In genomic region chr2:45793998-45794720, GRCh38 we compare ENCODE assay signal across 21 cellular contexts.
DNase-seq lines count a peak whose midpoint lies in the region; ATAC-seq, FAIRE-seq and TF ChIP-seq lines count a peak whose summit lies in the region.
"Had no signal": no experiment of that assay in that cellular context is flagged by ENCODE, and none has a peak within 500 bp of the region (broad histone marks: within the 10 kb centered on the region; RNA-seq: fewer than 3 reads in every experiment).

No MANE protein-coding gene starts in this region.

- peak; percentile 42 to 76 for ATAC-seq in right cardiac atrium
- ATAC-seq in upper lobe of right lung: peak; percentile 56
- no peak for ATAC-seq in GM19463 (IDR thresholded peaks at IDR 0.05; ENCODE audit: unreplicated experiment)
- ATAC-seq: activated naive CD4-positive, alpha-beta T cell treated with anti-CD3 and anti-CD28 coated beads, Interleukin-2, amount 50 U/mL, for 72 hours; gastrocnemius medialis had no signal

- H3K36me3 Mint-ChIP-seq in activated naive CD4-positive, alpha-beta T cell treated with anti-CD3 and anti-CD28 coated beads, Interleukin-2, amount 10 ng/mL, durations not matched to agents 7 days and 5 days: no peaks in the 10 kb centered on the region
- H3K36me3 Mint-ChIP-seq: activated naive CD4-positive, alpha-beta T cell treated with anti-CD3 and anti-CD28 coated beads, Interleukin-2, amount 50 U/mL, for 72 hours; immature natural killer cell had no signal

- no peak overlapping the region for H3K4me2 ChIP-seq in hepatocyte

- no peak for TF ChIP-seq POLR2A in adrenal gland (IDR thresholded peaks at IDR 0.05)

- H3K27me3 ChIP-seq in adrenal gland (no peaks in the 10 kb centered on the region), right cardiac atrium (ENCODE audit: control insufficient read depth, insufficient read depth) (no peaks in the 10 kb centered on the region), upper lobe of right lung (no peaks in the 10 kb centered on the region), hepatocyte (no peaks in the 10 kb centered on the region)
- H3K27me3 ChIP-seq: gastrocnemius medialis had no signal

- no peaks in the 10 kb centered on the region for H3K9me2 ChIP-seq in hepatocyte (replicated peaks; ENCODE audit: insufficient read depth)

- FAIRE-seq in HTR-8/SVneo (lab: Jason Lieb, UNC): no peak
- FAIRE-seq: G401.6, GM12892, H54 had no signal

- no peaks in the 10 kb centered on the region for H3K27me3 Mint-ChIP-seq in activated naive CD4-positive, alpha-beta T cell treated with anti-CD3 and anti-CD28 coated beads, Interleukin-2, amount 10 ng/mL, durations not matched to agents 7 days and 5 days
- H3K27me3 Mint-ChIP-seq: activated CD4-positive, alpha-beta T cell treated with anti-CD3 and anti-CD28 coated beads, Interleukin-2, amount 10 ng/mL, durations not matched to agents 7 days and 5 days; IgD-negative memory B cell had no signal

- H3K4me3 ChIP-seq in adrenal gland (peak overlapping the region in 1 of 4 donors; percentile 30), right cardiac atrium (ENCODE audit: low read length) (no peak overlapping the region), upper lobe of right lung (no peak overlapping the region), hepatocyte (no peak overlapping the region)
- H3K4me3 ChIP-seq: gastrocnemius medialis had no signal

- no peaks in the 10 kb centered on the region for H3K4me1 Mint-ChIP-seq in activated naive CD4-positive, alpha-beta T cell treated with anti-CD3 and anti-CD28 coated beads, Interleukin-2, amount 10 ng/mL, durations not matched to agents 7 days and 5 days
- H3K4me1 Mint-ChIP-seq: activated CD4-positive, alpha-beta T cell treated with anti-CD3 and anti-CD28 coated beads, Interleukin-2, amount 10 ng/mL, durations not matched to agents 7 days and 5 days had no signal

- no peak overlapping the region for H2AFZ ChIP-seq in hepatocyte

- H3K9me3 Mint-ChIP-seq in activated naive CD4-positive, alpha-beta T cell treated with anti-CD3 and anti-CD28 coated beads, Interleukin-2, amount 10 ng/mL, durations not matched to agents 7 days and 5 days: no peaks in the 10 kb centered on the region
- H3K9me3 Mint-ChIP-seq: activated CD4-positive, alpha-beta T cell treated with anti-CD3 and anti-CD28 coated beads, Interleukin-2, amount 10 ng/mL, durations not matched to agents 7 days and 5 days; activated naive CD4-positive, alpha-beta T cell treated with anti-CD3 and anti-CD28 coated beads, Interleukin-2, amount 50 U/mL, for 72 hours; IgD-negative memory B cell; immature natural killer cell had no signal

- H3K9me3 ChIP-seq in adrenal gland (replicated peaks in 1 of 3) (no peaks in the 10 kb centered on the region), right cardiac atrium (ENCODE audit: control insufficient read depth, low read length) (no peaks in the 10 kb centered on the region), upper lobe of right lung (no peaks in the 10 kb centered on the region), hepatocyte (ENCODE audit: low read depth) (no peaks in the 10 kb centered on the region)
- H3K9me3 ChIP-seq: gastrocnemius medialis had no signal

- no peaks in the 10 kb centered on the region for H3K79me2 ChIP-seq in hepatocyte

- no peaks in the 10 kb centered on the region for H4K20me1 ChIP-seq in hepatocyte (ENCODE audit: insufficient read depth, poor library complexity, severe bottlenecking)

- no peak for DNase-seq in activated naive CD4-positive, alpha-beta T cell treated with anti-CD3 and anti-CD28 coated beads, Interleukin-2, amount 10 ng/mL, durations not matched to agents 7 days and 5 days
- DNase-seq in activated naive CD4-positive, alpha-beta T cell treated with Interleukin-2 at 50 U/mL for 16 hours: no peak
- peak in 1 of 7 donors; percentile 37 for DNase-seq in adrenal gland
- DNase-seq in right cardiac atrium: no peak
- DNase-seq in upper lobe of right lung: no peak
- DNase-seq in hepatocyte (ENCODE audit: low spot score): no peak
- no peak for DNase-seq in HTR-8/SVneo (ENCODE audit: insufficient read length, low spot score)
- DNase-seq: activated CD4-positive, alpha-beta T cell treated with anti-CD3 and anti-CD28 coated beads, Interleukin-2, amount 10 ng/mL, durations not matched to agents 7 days and 5 days; activated T-cell treated with anti-CD3 and anti-CD28 coated beads for 4 hours; effector CD4-positive, alpha-beta T cell; gastrocnemius medialis; immature natural killer cell; nucleus accumbens; stimulated activated naive CD4-positive, alpha-beta T cell treated with Interleukin-2 at 50 U/mL for 16 hours; T-helper 9 cell had no signal

- H3K36me3 ChIP-seq in adrenal gland (replicated peaks in 1 of 2): no peaks in the 10 kb centered on the region
- H3K36me3 ChIP-seq in upper lobe of right lung: no peaks in the 10 kb centered on the region
- no peaks in the 10 kb centered on the region for H3K36me3 ChIP-seq in hepatocyte (replicated peaks; ENCODE audit: insufficient read depth, low read depth)
- H3K36me3 ChIP-seq: gastrocnemius medialis had no signal

- intact Hi-C loops in adrenal gland (cut with DNase I) (no loop called here), right cardiac atrium (cut with DNase I) (loop anchor here in 1 of 4 donors (5.0 kb wide), 1 partner anchor 138 kb away; no protein-coding TSS in a partner anchor), upper lobe of right lung (cut with DNase I) (no loop called here)

- H3K4me1 ChIP-seq in adrenal gland (replicated peaks in 1 of 2): peaks cover 4 to 13% of the 10 kb centered on the region in 2 donors
- peaks cover 18% of the 10 kb centered on the region for H3K4me1 ChIP-seq in right cardiac atrium (ENCODE audit: control insufficient read depth, insufficient read depth, low read length)
- peaks cover 8% of the 10 kb centered on the region for H3K4me1 ChIP-seq in upper lobe of right lung
- H3K4me1 ChIP-seq in hepatocyte (ENCODE audit: insufficient read depth): no peaks in the 10 kb centered on the region

- 40 to 42% (median 40%) methylated on average over 20 of the region's 20 CpGs for WGBS in adrenal gland, 4 donors
- 43% methylated on average over 20 of the region's 20 CpGs for WGBS in right cardiac atrium
- WGBS in hepatocyte (ENCODE audit: low lambda C conversion rate, missing lambda C conversion rate): 70% methylated on average over 20 of the region's 20 CpGs

- H3K27ac ChIP-seq in adrenal gland (peak overlapping the region in 3 of 5 donors; percentile 20 to 72 (median 46)), right cardiac atrium (ENCODE audit: low read length) (no peak overlapping the region), upper lobe of right lung (no peak overlapping the region), hepatocyte (no peak overlapping the region)
- H3K27ac ChIP-seq: gastrocnemius medialis had no signal

- CTCF ChIA-PET in activated naive CD4-positive, alpha-beta T cell treated with anti-CD3 and anti-CD28 coated beads, Interleukin-2, amount 10 ng/mL, durations not matched to agents 7 days and 5 days (lab: Charles Lee): interaction anchor here (0.8 kb wide), 1 partner anchor 15 kb away, joined by 3 read pairs; no protein-coding TSS in a partner anchor

- TF ChIP-seq CTCF in adrenal gland (IDR thresholded peaks at IDR 0.05): no peak
- no peak for TF ChIP-seq CTCF in upper lobe of right lung (IDR thresholded peaks at IDR 0.05)
- no peak for TF ChIP-seq CTCF in hepatocyte (IDR thresholded peaks at IDR 0.05; ENCODE audit: poor library complexity)

- H3K4me3 Mint-ChIP-seq in activated naive CD4-positive, alpha-beta T cell treated with anti-CD3 and anti-CD28 coated beads, Interleukin-2, amount 10 ng/mL, durations not matched to agents 7 days and 5 days: no peak overlapping the region
- H3K4me3 Mint-ChIP-seq: activated CD4-positive, alpha-beta T cell treated with anti-CD3 and anti-CD28 coated beads, Interleukin-2, amount 10 ng/mL, durations not matched to agents 7 days and 5 days; IgD-negative memory B cell; immature natural killer cell had no signal

- peak overlapping the region; percentile 26 for H3K27ac Mint-ChIP-seq in activated naive CD4-positive, alpha-beta T cell treated with anti-CD3 and anti-CD28 coated beads, Interleukin-2, amount 10 ng/mL, durations not matched to agents 7 days and 5 days
- H3K27ac Mint-ChIP-seq: activated CD4-positive, alpha-beta T cell treated with anti-CD3 and anti-CD28 coated beads, Interleukin-2, amount 10 ng/mL, durations not matched to agents 7 days and 5 days; immature natural killer cell had no signal

Comparison
In these comparisons a context has a peak if more than half of its experiments do, and no peak if none do; other contexts are left out.
1. H3K27ac ChIP-seq: peak in adrenal gland (3 of 5); none in right cardiac atrium (single experiment), upper lobe of right lung (single experiment) and hepatocyte (single experiment).